In genomic region chr12:118391836-118392235, GRCh38 we compare ENCODE assay signal across 14 cellular contexts. TPM values are rescaled to one million over a fixed set of nuclear protein-coding genes. Genes with fewer than 3 reads are reported as not detected.
DNase-seq lines count a peak whose midpoint lies in the region; ATAC-seq and TF ChIP-seq lines count a peak whose summit lies in the region.
"Had no signal": no experiment of that assay in that cellular context is flagged by ENCODE, and none has a peak within 500 bp of the region (broad histone marks: within the 10 kb centered on the region; RNA-seq: fewer than 3 reads in every experiment).

No MANE protein-coding gene starts in this region.

- no peak for TF ChIP-seq CTCF in 22Rv1 (IDR thresholded peaks at IDR 0.05)
- no peak for TF ChIP-seq CTCF in chondrocyte (IDR thresholded peaks at IDR 0.05)

- peak overlapping the region; percentile 15; the same call in 1 of the 2 replicates for H3K27ac ChIP-seq in 22Rv1
- H3K27ac ChIP-seq: BLaER1 treated with 17β-estradiol and CSF1 and Interleukin-3, amounts not matched to agents 10 nM and 100 nM had no signal

- no peaks in the 10 kb centered on the region for H3K4me1 Mint-ChIP-seq in chondrocyte (ENCODE audit: low read depth)
- H3K4me1 Mint-ChIP-seq: B cell, H9 had no signal

- peak; percentile 84 for DNase-seq in NCI-H2171 treated with DMSO at 0.1 percent for 48 hours (lab: John Stamatoyannopoulos, UW)
- no peak for DNase-seq in chondrocyte (ENCODE audit: low spot score)
- peak; percentile 23 for DNase-seq in superior temporal gyrus (ENCODE audit: extremely low spot score)
- no peak for DNase-seq in SIG-M5 (lab: John Stamatoyannopoulos, UW)
- DNase-seq in inferior parietal cortex (ENCODE audit: extremely low spot score): no peak
- DNase-seq: Calu3; CD8-positive, alpha-beta T cell; DMS79 treated with DMSO at 0.1 percent for 48 hours; H9 had no signal

- ATAC-seq in HG03196 (IDR thresholded peaks at IDR 0.05; ENCODE audit: unreplicated experiment): no peak
- ATAC-seq: CD8-positive, alpha-beta T cell; GM12878 had no signal

- no peak overlapping the region for H3K4me3 Mint-ChIP-seq in chondrocyte (ENCODE audit: unreplicated experiment)
- H3K4me3 Mint-ChIP-seq: B cell; CD8-positive, alpha-beta T cell; H9 had no signal

- no peaks in the 10 kb centered on the region for H3K9me3 Mint-ChIP-seq in chondrocyte (ENCODE audit: low read depth)
- H3K9me3 Mint-ChIP-seq: CD8-positive, alpha-beta T cell; H9 had no signal

- peaks cover 43% of the 10 kb centered on the region for H3K36me3 Mint-ChIP-seq in chondrocyte (ENCODE audit: low read depth)

- peak overlapping the region; percentile 12 for H3K27ac Mint-ChIP-seq in chondrocyte (ENCODE audit: unreplicated experiment)
- H3K27ac Mint-ChIP-seq: B cell; CD8-positive, alpha-beta T cell; H9 had no signal

- no peaks in the 10 kb centered on the region for H3K27me3 Mint-ChIP-seq in chondrocyte (ENCODE audit: low read depth)
- H3K27me3 Mint-ChIP-seq: B cell had no signal

RNA-seq across cellular contexts. Expression of gene SUDS3, which starts 15.5 kb away (rescaled TPM):
- total RNA-seq in chondrocyte: 22.6 to 27.8 TPM (median 23.4 TPM) in 3 replicates

RNA-seq across cellular contexts. Expression of gene TAOK3, which starts 19.1 kb away (rescaled TPM):
- total RNA-seq in chondrocyte: 18.3 to 31.3 TPM (median 19.9 TPM) in 3 replicates

Comparison
In these comparisons a context has a peak if more than half of its experiments do, and no peak if none do; other contexts are left out.
1. DNase-seq: peak in NCI-H2171 treated with DMSO at 0.1 percent for 48 hours (single experiment) and superior temporal gyrus (single experiment); none in chondrocyte (single experiment), SIG-M5 (single experiment) and inferior parietal cortex (single experiment).